In the genomic region with DNA sequence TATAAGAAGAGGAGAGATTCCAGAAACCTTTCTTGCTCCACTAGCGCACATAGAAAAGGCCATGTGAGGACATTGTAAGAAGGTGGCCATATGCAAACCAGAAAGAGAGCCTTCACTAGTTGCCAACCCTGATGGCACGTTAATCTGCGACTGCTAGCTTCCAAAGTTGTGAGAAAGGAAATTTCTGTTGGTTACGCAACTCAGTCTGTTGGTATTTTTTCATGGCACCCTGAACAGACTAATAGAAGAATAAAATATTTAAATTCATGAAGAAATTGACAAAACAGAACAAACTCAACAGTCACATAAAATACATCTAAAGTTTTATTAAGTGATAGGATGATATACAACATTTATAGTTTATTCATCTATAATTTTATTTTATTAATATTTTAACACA, we compare ENCODE assay signal across 34 cellular contexts.
"Had no signal": no experiment of that assay in that cellular context is flagged by ENCODE, and none has a peak within 500 bp of the region (broad histone marks: within the 10 kb centered on the region; RNA-seq: fewer than 3 reads in every experiment).

No MANE protein-coding gene starts in this region.

- H3K27me3 ChIP-seq: adrenal gland, body of pancreas, brain microvascular endothelial cell, breast epithelium had no signal

- DNase-seq: activated B cell treated with CpG ODN at 0.5 μM for 24 hours; activated CD4-positive, alpha-beta memory T cell treated with anti-CD3 and anti-CD28 coated beads for 36 hours; activated CD4-positive, alpha-beta T cell treated with anti-CD3 and anti-CD28 coated beads for 4 hours; activated CD4-positive, alpha-beta T cell treated with anti-CD3 and anti-CD28 coated beads, Interleukin-2, amount 10 ng/mL, durations not matched to agents 24 days and 14 days; activated CD4-positive, alpha-beta T cell treated with anti-CD3 and anti-CD28 coated beads, Interleukin-2, amount 50 U/mL, for 1 hour; activated CD4-positive, alpha-beta T cell treated with anti-CD3 and anti-CD28 coated beads, Interleukin-2, amount 50 U/mL, for 4 hours; activated CD4-positive, CD25-positive, alpha-beta regulatory T cell treated with anti-CD3 and anti-CD28 coated beads, Interleukin-2, amount 50 U/mL, for 72 hours; activated CD8-positive, alpha-beta memory T cell treated with anti-CD3 and anti-CD28 coated beads, Interleukin-2, amount 50 U/mL, for 4 hours; activated CD8-positive, alpha-beta T cell treated with anti-CD3 and anti-CD28 coated beads for 36 hours; activated effector memory CD4-positive, alpha-beta T cell treated with anti-CD3 and anti-CD28 coated beads, Interleukin-2, amount 50 U/mL, for 16 hours; activated gamma-delta T cell treated with Interleukin-2 at 50 U/mL for 16 hours; activated naive CD4-positive, alpha-beta T cell; activated naive CD4-positive, alpha-beta T cell treated with anti-CD3 and anti-CD28 coated beads for 36 hours; activated naive CD4-positive, alpha-beta T cell treated with anti-CD3 and anti-CD28 coated beads, Interleukin-2, amount 50 U/mL, for 16 hours; activated naive CD8-positive, alpha-beta T cell treated with anti-CD3 and anti-CD28 coated beads for 36 hours; activated T-cell treated with anti-CD3 and anti-CD28 coated beads for 4 hours; activated T-cell treated with anti-CD3 and anti-CD28 coated beads, Interleukin-2, amount 50 U/mL, for 1 hour; activated T-cell treated with anti-CD3 and anti-CD28 coated beads, Interleukin-2, amount 50 U/mL, for 4 hours; activated T-cell treated with anti-CD3 and anti-CD28 coated beads, Interleukin-2, amount 50 U/mL, for 72 hours; adrenal gland; amniotic stem cell; aorta; body of pancreas; brain microvascular endothelial cell; central memory CD4-positive, alpha-beta T cell; T-helper 1 cell; T-helper 2 cell; T-helper 9 cell had no signal

- ATAC-seq: activated CD8-positive, alpha-beta T cell treated with anti-CD3 and anti-CD28 coated beads for 36 hours; activated naive CD4-positive, alpha-beta T cell treated with anti-CD3 and anti-CD28 coated beads, Interleukin-2, amount 50 U/mL, for 72 hours; activated T-cell treated with anti-CD3 and anti-CD28 coated beads, Interleukin-2, amount 50 U/mL, for 4 hours; activated T-cell treated with anti-CD3 and anti-CD28 coated beads, Interleukin-2, amount 50 U/mL, for 72 hours; activated T-helper 17 cell treated with anti-CD3 and anti-CD28 coated beads, Interleukin-2, amount 50 U/mL, for 72 hours; body of pancreas had no signal

- H3K36me3 ChIP-seq: adrenal gland, brain microvascular endothelial cell, breast epithelium had no signal

- H3K27ac ChIP-seq: adrenal gland, body of pancreas, brain microvascular endothelial cell, breast epithelium, VCaP had no signal

- FAIRE-seq: astrocyte, TTC549 had no signal

- H3K4me1 ChIP-seq: adrenal gland, body of pancreas, breast epithelium had no signal

- H3K9me3 ChIP-seq: adrenal gland, body of pancreas, breast epithelium had no signal

- H3K4me3 ChIP-seq: adrenal gland, body of pancreas, breast epithelium had no signal
